ENCODE assay signal across 19 cellular contexts in the genomic region with DNA sequence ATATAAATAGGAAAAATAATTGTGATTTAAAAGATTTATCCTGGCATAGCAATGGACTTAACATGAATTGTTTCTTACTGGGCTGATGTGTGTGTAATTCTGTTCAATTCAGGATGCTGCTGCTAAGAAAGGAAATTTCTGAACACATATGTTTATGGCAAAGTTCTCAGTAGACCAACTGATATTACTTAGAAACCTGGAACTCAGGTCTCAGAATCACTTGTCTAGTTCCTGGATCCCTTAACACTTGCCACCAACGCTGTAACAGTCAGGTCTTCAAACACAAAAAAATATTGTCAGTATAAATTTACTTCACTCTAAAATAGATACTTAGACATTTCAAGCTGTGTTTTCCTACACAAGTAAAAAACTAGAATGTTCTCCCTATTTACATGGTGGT. TPM values are rescaled to one million over a fixed set of nuclear protein-coding genes. Genes with fewer than 3 reads are reported as not detected.
DNase-seq lines count a peak whose midpoint lies in the region; ATAC-seq and TF ChIP-seq lines count a peak whose summit lies in the region.
"Had no signal": no experiment of that assay in that cellular context is flagged by ENCODE, and none has a peak within 500 bp of the region (broad histone marks: within the 10 kb centered on the region; RNA-seq: fewer than 3 reads in every experiment).

No MANE protein-coding gene starts in this region.

- TF ChIP-seq CTCF in glutamatergic neuron (IDR thresholded peaks at IDR 0.05; ENCODE audit: partially characterized antibody, unreplicated experiment) (no peak), thoracic aorta (IDR thresholded peaks at IDR 0.05) (no peak)

- peaks cover 87% of the 10 kb centered on the region for H3K4me1 Mint-ChIP-seq in activated naive CD4-positive, alpha-beta T cell treated with anti-CD3 and anti-CD28 coated beads, Interleukin-2, amount 10 ng/mL, durations not matched to agents 7 days and 5 days
- peaks cover 79% of the 10 kb centered on the region for H3K4me1 Mint-ChIP-seq in activated CD4-positive, alpha-beta memory T cell treated with anti-CD3 and anti-CD28 coated beads, Interleukin-2, amount 10 ng/mL, durations not matched to agents 7 days and 5 days
- H3K4me1 Mint-ChIP-seq in glutamatergic neuron (ENCODE audit: low read depth, unreplicated experiment): peaks cover 36% of the 10 kb centered on the region

- no peaks in the 10 kb centered on the region for H3K36me3 ChIP-seq in thoracic aorta
- H3K36me3 ChIP-seq: uterus had no signal

- peaks cover 79% of the 10 kb centered on the region for H3K36me3 Mint-ChIP-seq in activated naive CD4-positive, alpha-beta T cell treated with anti-CD3 and anti-CD28 coated beads, Interleukin-2, amount 10 ng/mL, durations not matched to agents 7 days and 5 days
- peaks cover 80% of the 10 kb centered on the region for H3K36me3 Mint-ChIP-seq in activated CD4-positive, alpha-beta memory T cell treated with anti-CD3 and anti-CD28 coated beads, Interleukin-2, amount 10 ng/mL, durations not matched to agents 7 days and 5 days (ENCODE audit: low read depth)
- peaks cover 7% of the 10 kb centered on the region for H3K36me3 Mint-ChIP-seq in glutamatergic neuron (ENCODE audit: unreplicated experiment)

- peaks cover 33 to 59% of the 10 kb centered on the region in 2 donors for H3K4me1 ChIP-seq in thoracic aorta (ENCODE audit: control insufficient read depth in 1 of 2, low read depth in 2 of 2)

- CTCF ChIA-PET in activated naive CD4-positive, alpha-beta T cell treated with anti-CD3 and anti-CD28 coated beads, Interleukin-2, amount 10 ng/mL, durations not matched to agents 7 days and 5 days (lab: Charles Lee): interaction anchor here (0.6 kb wide), 1 partner anchor 17 kb away, joined by 3 read pairs; no protein-coding TSS in a partner anchor
- CTCF ChIA-PET in activated CD4-positive, alpha-beta memory T cell treated with anti-CD3 and anti-CD28 coated beads, Interleukin-2, amount 10 ng/mL, durations not matched to agents 7 days and 5 days (lab: Charles Lee): interaction anchor here (0.8 to 2.1 kb wide), 4 partner anchors 10 to 379 kb away, joined by 3 to 6 read pairs (median 4); partner anchors contain the start of gene CENPU

- peak overlapping the region; percentile 52 for H3K4me3 Mint-ChIP-seq in activated naive CD4-positive, alpha-beta T cell treated with anti-CD3 and anti-CD28 coated beads, Interleukin-2, amount 10 ng/mL, durations not matched to agents 7 days and 5 days
- peak overlapping the region; percentile 56 for H3K4me3 Mint-ChIP-seq in activated CD4-positive, alpha-beta memory T cell treated with anti-CD3 and anti-CD28 coated beads, Interleukin-2, amount 10 ng/mL, durations not matched to agents 7 days and 5 days
- peak overlapping the region; percentile 90 for H3K4me3 Mint-ChIP-seq in glutamatergic neuron (ENCODE audit: unreplicated experiment)

- H3K27me3 ChIP-seq in thoracic aorta (replicated peaks; ENCODE audit: insufficient read depth): no peaks in the 10 kb centered on the region
- H3K27me3 ChIP-seq: dorsolateral prefrontal cortex, left lung, uterus had no signal

- no peaks in the 10 kb centered on the region for H3K27me3 Mint-ChIP-seq in activated naive CD4-positive, alpha-beta T cell treated with anti-CD3 and anti-CD28 coated beads, Interleukin-2, amount 10 ng/mL, durations not matched to agents 7 days and 5 days
- H3K27me3 Mint-ChIP-seq in activated CD4-positive, alpha-beta memory T cell treated with anti-CD3 and anti-CD28 coated beads, Interleukin-2, amount 10 ng/mL, durations not matched to agents 7 days and 5 days: no peaks in the 10 kb centered on the region
- peaks cover 12% of the 10 kb centered on the region for H3K27me3 Mint-ChIP-seq in glutamatergic neuron (ENCODE audit: unreplicated experiment)
- H3K27me3 Mint-ChIP-seq: CD8-positive, alpha-beta memory T cell had no signal

- H3K9me3 Mint-ChIP-seq in activated naive CD4-positive, alpha-beta T cell treated with anti-CD3 and anti-CD28 coated beads, Interleukin-2, amount 10 ng/mL, durations not matched to agents 7 days and 5 days: no peaks in the 10 kb centered on the region
- no peaks in the 10 kb centered on the region for H3K9me3 Mint-ChIP-seq in activated CD4-positive, alpha-beta memory T cell treated with anti-CD3 and anti-CD28 coated beads, Interleukin-2, amount 10 ng/mL, durations not matched to agents 7 days and 5 days
- peaks cover 26% of the 10 kb centered on the region for H3K9me3 Mint-ChIP-seq in glutamatergic neuron (ENCODE audit: unreplicated experiment)
- H3K9me3 Mint-ChIP-seq: CD8-positive, alpha-beta memory T cell had no signal

- H3K27ac Mint-ChIP-seq in activated naive CD4-positive, alpha-beta T cell treated with anti-CD3 and anti-CD28 coated beads, Interleukin-2, amount 10 ng/mL, durations not matched to agents 7 days and 5 days: peak overlapping the region; percentile 62
- H3K27ac Mint-ChIP-seq in activated CD4-positive, alpha-beta memory T cell treated with anti-CD3 and anti-CD28 coated beads, Interleukin-2, amount 10 ng/mL, durations not matched to agents 7 days and 5 days: peak overlapping the region; percentile 74
- peak overlapping the region; percentile 99 for H3K27ac Mint-ChIP-seq in glutamatergic neuron (ENCODE audit: unreplicated experiment)

- ATAC-seq in thoracic aorta (ENCODE audit: insufficient number of reproducible peaks, low FRiP score, low read depth) (no peak), HG03442 (IDR thresholded peaks at IDR 0.05; ENCODE audit: unreplicated experiment) (no peak), GM19395 (IDR thresholded peaks at IDR 0.05; ENCODE audit: unreplicated experiment) (no peak)
- ATAC-seq: K562, left lung, Right ventricle myocardium inferior had no signal

- POLR2A ChIA-PET in activated CD4-positive, alpha-beta memory T cell treated with anti-CD3 and anti-CD28 coated beads, Interleukin-2, amount 10 ng/mL, durations not matched to agents 7 days and 5 days (lab: Charles Lee): interaction anchor here (0.8 to 2.8 kb wide), 7 partner anchors 9 to 379 kb away, joined by 3 to 19 read pairs (median 4); partner anchors contain the start of genes CENPU and IRF2

- peak overlapping the region; percentile 26 to 55 for H3K27ac ChIP-seq in thoracic aorta
- H3K27ac ChIP-seq: dorsolateral prefrontal cortex, HL-60, left lung, uterus had no signal

- H3K4me3 ChIP-seq in thoracic aorta: peak overlapping the region; percentile 13
- H3K4me3 ChIP-seq: K562, left lung, uterus had no signal

- H3K9me3 ChIP-seq in thoracic aorta: no peaks in the 10 kb centered on the region
- H3K9me3 ChIP-seq: left lung, uterus had no signal

- no peak for DNase-seq in activated naive CD4-positive, alpha-beta T cell treated with anti-CD3 and anti-CD28 coated beads, Interleukin-2, amount 10 ng/mL, durations not matched to agents 7 days and 5 days
- no peak for DNase-seq in activated naive CD4-positive, alpha-beta T cell treated with Interleukin-2 at 50 U/mL for 16 hours
- no peak for DNase-seq in activated CD4-positive, alpha-beta memory T cell treated with anti-CD3 and anti-CD28 coated beads, Interleukin-2, amount 10 ng/mL, durations not matched to agents 7 days and 5 days
- DNase-seq in glutamatergic neuron: no peak
- DNase-seq in thoracic aorta (ENCODE audit: low spot score): no peak
- no peak for DNase-seq in DMS 273 treated with DMSO at 0.1 percent for 48 hours (lab: John Stamatoyannopoulos, UW)
- DNase-seq: CD8-positive, alpha-beta memory T cell; dorsolateral prefrontal cortex; foreskin melanocyte; left lung; NCI-H2029 treated with DMSO at 0.1 percent for 48 hours; NCI-H510A; stimulated activated CD4-positive, alpha-beta T cell treated with anti-CD3 and anti-CD28 coated beads, Interleukin-1b, Interleukin-23, amount 100 ng/mL, for 48 hours; uterus had no signal

RNA-seq across cellular contexts. Expression of gene CASP3, which starts 5.5 kb away (rescaled TPM):
- total RNA-seq in activated CD4-positive, alpha-beta memory T cell treated with anti-CD3 and anti-CD28 coated beads, Interleukin-2, amount 10 ng/mL, durations not matched to agents 7 days and 5 days: 10 to 100 TPM; 71.4 to 77.1 TPM
- total RNA-seq in glutamatergic neuron (ENCODE audit: unreplicated experiment): 311 TPM
- total RNA-seq in thoracic aorta: 10 to 100 TPM; 11.4 to 17.5 TPM

RNA-seq across cellular contexts. Expression of gene PRIMPOL, which starts 5.8 kb away (rescaled TPM):
- total RNA-seq in activated CD4-positive, alpha-beta memory T cell treated with anti-CD3 and anti-CD28 coated beads, Interleukin-2, amount 10 ng/mL, durations not matched to agents 7 days and 5 days: 10 to 100 TPM; 19.2 to 23.4 TPM
- 12.8 TPM for total RNA-seq in glutamatergic neuron (ENCODE audit: unreplicated experiment)
- total RNA-seq in thoracic aorta: 10 to 100 TPM; 23.6 to 35.7 TPM
